ENCODE assay signal across 7 cellular contexts in genomic region chr2:236309669-236310029, GRCh38. TPM values are rescaled to one million over a fixed set of nuclear protein-coding genes. Genes with fewer than 3 reads are reported as not detected.
A peak's percentile ranks its signal among the peaks of the same experiment; 100 is the strongest.
DNase-seq lines count a peak whose midpoint lies in the region; ATAC-seq and TF ChIP-seq lines count a peak whose summit lies in the region.

No MANE protein-coding gene starts in this region.

- no peaks in the 10 kb centered on the region for H3K36me3 ChIP-seq in GM06990 (ENCODE audit: control insufficient read depth, insufficient read depth, low read length)

- H3K27me3 ChIP-seq in GM06990 (replicated peaks; ENCODE audit: control insufficient read depth, insufficient read depth, low read length): no peaks in the 10 kb centered on the region; the same call in 1 of the 2 replicates

- H3K27me3 Mint-ChIP-seq in neural crest cell (ENCODE audit: low read depth): no peaks in the 10 kb centered on the region
- H3K27me3 Mint-ChIP-seq in activated naive CD4-positive, alpha-beta T cell treated with anti-CD3 and anti-CD28 coated beads, Interleukin-2, amount 10 ng/mL, durations not matched to agents 7 days and 5 days: peaks cover 10% of the 10 kb centered on the region

- no peak for DNase-seq in GM06990 (ENCODE audit: extremely low read depth, insufficient read length)
- peak; percentile 1 for DNase-seq in LHCN-M2 (ENCODE audit: low read depth)
- DNase-seq in cardiac fibroblast (ENCODE audit: low read depth in 2 of 2): peak; percentile 2 to 12
- DNase-seq in neural crest cell (ENCODE audit: low read depth, low spot score): peak; percentile 43
- DNase-seq in NCI-H2227 (lab: John Stamatoyannopoulos, UW; ENCODE audit: unreplicated experiment): no peak
- DNase-seq in activated naive CD4-positive, alpha-beta T cell treated with anti-CD3 and anti-CD28 coated beads, Interleukin-2, amount 10 ng/mL, durations not matched to agents 7 days and 5 days: no peak

- H3K36me3 Mint-ChIP-seq in neural crest cell (ENCODE audit: low read depth): no peaks in the 10 kb centered on the region
- H3K36me3 Mint-ChIP-seq in activated naive CD4-positive, alpha-beta T cell treated with anti-CD3 and anti-CD28 coated beads, Interleukin-2, amount 10 ng/mL, durations not matched to agents 7 days and 5 days: no peaks in the 10 kb centered on the region

- no peak overlapping the region for H3K4me3 ChIP-seq in GM06990 (replicated peaks; ENCODE audit: low read depth, low read length)
- no peak overlapping the region for H3K4me3 ChIP-seq in cardiac fibroblast (replicated peaks in 1 of 2; ENCODE audit: low read depth in 2 of 2, low read length in 2 of 2)

- peak; percentile 65 for TF ChIP-seq CTCF in GM06990 (IDR thresholded peaks at IDR 0.05; ENCODE audit: insufficient read depth, low read length, poor library complexity, severe bottlenecking)
- TF ChIP-seq CTCF in cardiac fibroblast (IDR thresholded peaks at IDR 0.05; ENCODE audit: low read depth, low read length): no peak
- TF ChIP-seq CTCF in neural crest cell (conservative IDR thresholded peaks at IDR 0.05): peak; percentile 71

- CTCF ChIA-PET in activated naive CD4-positive, alpha-beta T cell treated with anti-CD3 and anti-CD28 coated beads, Interleukin-2, amount 10 ng/mL, durations not matched to agents 7 days and 5 days (lab: Charles Lee): interaction anchor here (1.4 kb wide), 1 partner anchor 22 kb away, joined by 3 read pairs; no protein-coding TSS in a partner anchor

- H3K9me3 Mint-ChIP-seq in neural crest cell: peaks cover 7% of the 10 kb centered on the region
- no peaks in the 10 kb centered on the region for H3K9me3 Mint-ChIP-seq in activated naive CD4-positive, alpha-beta T cell treated with anti-CD3 and anti-CD28 coated beads, Interleukin-2, amount 10 ng/mL, durations not matched to agents 7 days and 5 days

- peaks cover 13% of the 10 kb centered on the region for H3K4me1 Mint-ChIP-seq in neural crest cell
- H3K4me1 Mint-ChIP-seq in activated naive CD4-positive, alpha-beta T cell treated with anti-CD3 and anti-CD28 coated beads, Interleukin-2, amount 10 ng/mL, durations not matched to agents 7 days and 5 days: no peaks in the 10 kb centered on the region

- no peak for ATAC-seq in HG03460 (IDR thresholded peaks at IDR 0.05; ENCODE audit: unreplicated experiment)

- H3K27ac Mint-ChIP-seq in neural crest cell (ENCODE audit: unreplicated experiment): no peak overlapping the region
- H3K27ac Mint-ChIP-seq in activated naive CD4-positive, alpha-beta T cell treated with anti-CD3 and anti-CD28 coated beads, Interleukin-2, amount 10 ng/mL, durations not matched to agents 7 days and 5 days: no peak overlapping the region

- no peak overlapping the region for H3K4me3 Mint-ChIP-seq in neural crest cell
- H3K4me3 Mint-ChIP-seq in activated naive CD4-positive, alpha-beta T cell treated with anti-CD3 and anti-CD28 coated beads, Interleukin-2, amount 10 ng/mL, durations not matched to agents 7 days and 5 days: no peak overlapping the region

RNA-seq across cellular contexts. Expression of gene ASB18, which starts 45.4 kb away (rescaled TPM):
- total RNA-seq in LHCN-M2 (2014; rRNA removed): not detected in 2 replicates
- 0.07 TPM for polyA plus RNA-seq in LHCN-M2 (2012)
- not detected in 2 replicates for total RNA-seq in neural crest cell

Comparison
In these comparisons a context has a peak if more than half of its experiments do, and no peak if none do; other contexts are left out.
1. DNase-seq: peak in LHCN-M2 (single experiment), cardiac fibroblast (2 of 2) and neural crest cell (single experiment); none in GM06990 (single experiment), NCI-H2227 (single experiment) and activated naive CD4-positive, alpha-beta T cell treated with anti-CD3 and anti-CD28 coated beads, Interleukin-2, amount 10 ng/mL, durations not matched to agents 7 days and 5 days (single experiment).